8 cellular contexts compared by ENCODE assay signal in genomic region chr2:203534486-203535077, GRCh38. TPM values are rescaled to one million over a fixed set of nuclear protein-coding genes. Genes with fewer than 3 reads are reported as not detected.
DNase-seq lines count a peak whose midpoint lies in the region; ATAC-seq and TF ChIP-seq lines count a peak whose summit lies in the region.

No MANE protein-coding gene starts in this region.

- H3K4me3 Mint-ChIP-seq in H9 (peak overlapping the region; percentile 80 to 87), glutamatergic neuron (ENCODE audit: unreplicated experiment) (peak overlapping the region; percentile 97)

- H3K79me2 ChIP-seq in H9 (ENCODE audit: insufficient read depth, low read length), result no peaks in the 10 kb centered on the region; the same call in 1 of the 2 replicates

- H2BK20ac ChIP-seq in H9 (ENCODE audit: low read depth, low read length, poor library complexity, severe bottlenecking), result no peak overlapping the region

- H4K91ac ChIP-seq in H9 (ENCODE audit: insufficient read length, low read depth, low read length), result no peak overlapping the region

- H3K18ac ChIP-seq in H9 (ENCODE audit: insufficient read length, low read depth, low read length), result peak overlapping the region; percentile 92

- peak; percentile 42 to 55 (median 48) for ATAC-seq in psoas muscle
- no peak for ATAC-seq in GM19328 (IDR thresholded peaks at IDR 0.05; ENCODE audit: unreplicated experiment)

- H3K9me3 Mint-ChIP-seq in H9, result peaks cover 12 to 13% of the 10 kb centered on the region in 2 experiments
- peaks cover 5% of the 10 kb centered on the region for H3K9me3 Mint-ChIP-seq in glutamatergic neuron (ENCODE audit: unreplicated experiment)

- H4K20me1 ChIP-seq in H9 (ENCODE audit: control insufficient read depth, insufficient read depth, insufficient read length), result no peaks in the 10 kb centered on the region

- H3K23ac ChIP-seq in H9 (ENCODE audit: insufficient read length, low read depth, low read length), result no peak overlapping the region

- peak overlapping the region in 1 of 3 experiments; percentile 49; a peak in 1 of 7 replicates for H3K27ac Mint-ChIP-seq in H9
- H3K27ac Mint-ChIP-seq in glutamatergic neuron (ENCODE audit: unreplicated experiment), result peak overlapping the region; percentile 62

- H3K36me3 ChIP-seq in psoas muscle (ENCODE audit: insufficient read depth in 1 of 2, low read depth in 1 of 2), result no peaks in the 10 kb centered on the region

- intact Hi-C loops in psoas muscle (cut with DNase I), result loop anchor here in 1 of 2 donors (2.0 to 5.0 kb wide), 2 partner anchors 48 to 103 kb away; no protein-coding TSS in a partner anchor

- H4K5ac ChIP-seq in H9 (ENCODE audit: insufficient read length, low read depth, low read length), result no peak overlapping the region

- H2BK5ac ChIP-seq in H9 (ENCODE audit: insufficient read length, low read length), result no peak overlapping the region

- no peaks in the 10 kb centered on the region; the same call in 1 of the 2 replicates for H3K27me3 ChIP-seq in H9 (ENCODE audit: insufficient read depth, low read length)
- H3K27me3 ChIP-seq in psoas muscle (ENCODE audit: insufficient read depth in 3 of 3, low read length in 2 of 3), result no peaks in the 10 kb centered on the region

- no peak overlapping the region for H3K56ac ChIP-seq in H9 (ENCODE audit: insufficient read length, low read depth, low read length)

- no peak overlapping the region for H3T11ph ChIP-seq in H9 (ENCODE audit: low read length)

- H3K9me3 ChIP-seq in H9 (ENCODE audit: control insufficient read depth, low read depth, low read length) (no peaks in the 10 kb centered on the region), psoas muscle (no peaks in the 10 kb centered on the region)

- H2AK5ac ChIP-seq in H9 (ENCODE audit: insufficient read length, low read length), result no peak overlapping the region

- no peak overlapping the region for H2BK120ac ChIP-seq in H9 (ENCODE audit: low read depth, low read length, poor library complexity, severe bottlenecking)

- no CpG with 5 or more reads among the region's 43 CpGs for WGBS in H9 (ENCODE audit: extremely low coverage, insufficient read length, low lambda C conversion rate)
- 0 to 2% (median 1%) methylated on average over 18 to 43 of the region's 43 CpGs for WGBS in psoas muscle, 3 donors

- H3K4me1 ChIP-seq in H9 (ENCODE audit: insufficient read depth, low read length) (peaks cover 2% of the 10 kb centered on the region; the same call in 1 of the 2 replicates), psoas muscle (peaks cover 7% of the 10 kb centered on the region)

- H3K27ac ChIP-seq in H9 (ENCODE audit: insufficient read length, low read depth, low read length), result no peak overlapping the region
- H3K27ac ChIP-seq in psoas muscle, result peak overlapping the region; percentile 86

- peak overlapping the region; percentile 98 for H3K4me2 ChIP-seq in H9 (ENCODE audit: insufficient read depth, insufficient read length, low read length)

- peaks cover 10% of the 10 kb centered on the region for H3K79me1 ChIP-seq in H9 (ENCODE audit: insufficient read depth, low read depth, low read length, poor library complexity, severe bottlenecking)

- no peak overlapping the region for H2BK12ac ChIP-seq in H9 (ENCODE audit: insufficient read length, low read depth, low read length)

- H3K4ac ChIP-seq in H9 (ENCODE audit: low read depth, low read length), result no peak overlapping the region

- no peak overlapping the region for H2AFZ ChIP-seq in H9 (ENCODE audit: low read length)

- peaks cover 0 to 14% (median 7%) of the 10 kb centered on the region in 3 experiments; a peak in 5 of 7 replicates for H3K36me3 Mint-ChIP-seq in H9 (ENCODE audit: insufficient read depth in 1 of 3, low read depth in 3 of 3)
- peaks cover 14% of the 10 kb centered on the region for H3K36me3 Mint-ChIP-seq in glutamatergic neuron (ENCODE audit: unreplicated experiment)

- H3K4me1 Mint-ChIP-seq in H9 (peaks cover 23 to 30% of the 10 kb centered on the region in 2 experiments), glutamatergic neuron (ENCODE audit: low read depth, unreplicated experiment) (peaks cover 13% of the 10 kb centered on the region)

- H4K8ac ChIP-seq in H9 (replicated peaks; ENCODE audit: insufficient read length, low read depth, low read length), result no peak overlapping the region

- no peak overlapping the region for H2BK15ac ChIP-seq in H9 (ENCODE audit: low read depth, low read length)

- peak overlapping the region; percentile 97 for H3K14ac ChIP-seq in H9 (ENCODE audit: insufficient read depth, low read length)

- H3K27me3 Mint-ChIP-seq in H9 (ENCODE audit: low read depth) (peaks cover 13% of the 10 kb centered on the region), glutamatergic neuron (ENCODE audit: unreplicated experiment) (peaks cover 1% of the 10 kb centered on the region)

- peak; percentile 37 for DNase-seq in EH (ENCODE audit: low read depth)
- DNase-seq in H9, result no peak
- DNase-seq in NCI-H2171 treated with DMSO at 0.1 percent for 48 hours (lab: John Stamatoyannopoulos, UW), result peak; percentile 31
- peak; percentile 16 for DNase-seq in activated effector memory CD4-positive, alpha-beta T cell treated with Interleukin-2 at 50 U/mL for 16 hours
- DNase-seq in glutamatergic neuron, result no peak
- DNase-seq in psoas muscle, result no peak
- no peak for DNase-seq in middle frontal gyrus (ENCODE audit: extremely low spot score, low spot score)

- peaks cover 11% of the 10 kb centered on the region for H3K23me2 ChIP-seq in H9 (ENCODE audit: insufficient read length, low read depth, low read length, poor library complexity, severe bottlenecking)

- peak overlapping the region; percentile 71 for H3K9ac ChIP-seq in H9 (ENCODE audit: extremely low read depth, insufficient read length, low read length)

- no peak for TF ChIP-seq CTCF in H9 (conservative IDR thresholded peaks at IDR 0.05)
- TF ChIP-seq CTCF in glutamatergic neuron (IDR thresholded peaks at IDR 0.05; ENCODE audit: partially characterized antibody, unreplicated experiment), result no peak
- no peak for TF ChIP-seq CTCF in psoas muscle (IDR thresholded peaks at IDR 0.05)

- peak overlapping the region; percentile 80 for H3K4me3 ChIP-seq in psoas muscle

RNA-seq across cellular contexts. Expression of gene RAPH1, which starts 0.5 kb away (rescaled TPM):
- 17.1 and 17.8 TPM in 2 replicates for total RNA-seq in H9 (2021)
- total RNA-seq in glutamatergic neuron (ENCODE audit: unreplicated experiment), result 56.9 TPM
- 10 to 100 TPM; 21.9 to 47.6 (median 38.0) TPM for total RNA-seq in psoas muscle
- 10 to 100 TPM in 1 of 3 donors, 1 to 10 TPM in 2; 4.3 to 19.4 (median 8.3) TPM for polyA plus RNA-seq in psoas muscle

Comparison
In these comparisons a context has a peak if more than half of its experiments do, and no peak if none do; other contexts are left out.
1. DNase-seq: peak in EH (single experiment), NCI-H2171 treated with DMSO at 0.1 percent for 48 hours (single experiment) and activated effector memory CD4-positive, alpha-beta T cell treated with Interleukin-2 at 50 U/mL for 16 hours (single experiment); none in H9 (single experiment), glutamatergic neuron (single experiment), psoas muscle (0 of 2) and middle frontal gyrus (single experiment).